ENCODE assay signal across 1 cellular context in the genomic region with DNA sequence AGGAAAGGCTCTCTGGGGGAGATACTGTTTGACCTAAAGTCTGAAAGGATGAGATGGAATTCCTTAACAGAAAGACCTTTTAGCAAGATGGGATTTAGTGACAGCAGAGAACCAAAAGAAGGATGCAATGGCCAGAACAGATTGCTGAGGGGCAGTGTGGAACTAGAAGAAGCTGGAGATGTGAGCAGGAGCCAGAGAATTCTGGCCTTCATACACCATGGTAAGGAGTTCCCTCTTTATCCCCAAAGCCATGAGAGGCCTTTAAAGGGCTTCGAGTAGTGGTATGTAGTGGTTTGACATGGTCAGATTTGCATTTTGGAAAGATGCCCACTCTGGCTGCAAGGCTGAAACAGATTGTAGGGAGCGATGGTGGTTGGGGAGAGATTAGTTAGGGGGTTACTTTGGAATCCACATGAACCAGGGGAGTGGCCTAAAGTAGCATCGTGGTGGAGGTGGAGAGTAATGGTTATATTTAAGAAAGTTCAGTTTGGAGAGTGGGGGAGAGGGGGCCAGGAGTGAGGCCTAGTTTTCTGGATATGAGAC.
TF ChIP-seq lines count a peak whose summit lies in the region.

No MANE protein-coding gene starts in this region.

TF ChIP-seq in K562, 482 proteins besides CTCF, POLR2A, EP300 and RAD21 (continued from another document):
- TF ChIP-seq, protein P1, sequence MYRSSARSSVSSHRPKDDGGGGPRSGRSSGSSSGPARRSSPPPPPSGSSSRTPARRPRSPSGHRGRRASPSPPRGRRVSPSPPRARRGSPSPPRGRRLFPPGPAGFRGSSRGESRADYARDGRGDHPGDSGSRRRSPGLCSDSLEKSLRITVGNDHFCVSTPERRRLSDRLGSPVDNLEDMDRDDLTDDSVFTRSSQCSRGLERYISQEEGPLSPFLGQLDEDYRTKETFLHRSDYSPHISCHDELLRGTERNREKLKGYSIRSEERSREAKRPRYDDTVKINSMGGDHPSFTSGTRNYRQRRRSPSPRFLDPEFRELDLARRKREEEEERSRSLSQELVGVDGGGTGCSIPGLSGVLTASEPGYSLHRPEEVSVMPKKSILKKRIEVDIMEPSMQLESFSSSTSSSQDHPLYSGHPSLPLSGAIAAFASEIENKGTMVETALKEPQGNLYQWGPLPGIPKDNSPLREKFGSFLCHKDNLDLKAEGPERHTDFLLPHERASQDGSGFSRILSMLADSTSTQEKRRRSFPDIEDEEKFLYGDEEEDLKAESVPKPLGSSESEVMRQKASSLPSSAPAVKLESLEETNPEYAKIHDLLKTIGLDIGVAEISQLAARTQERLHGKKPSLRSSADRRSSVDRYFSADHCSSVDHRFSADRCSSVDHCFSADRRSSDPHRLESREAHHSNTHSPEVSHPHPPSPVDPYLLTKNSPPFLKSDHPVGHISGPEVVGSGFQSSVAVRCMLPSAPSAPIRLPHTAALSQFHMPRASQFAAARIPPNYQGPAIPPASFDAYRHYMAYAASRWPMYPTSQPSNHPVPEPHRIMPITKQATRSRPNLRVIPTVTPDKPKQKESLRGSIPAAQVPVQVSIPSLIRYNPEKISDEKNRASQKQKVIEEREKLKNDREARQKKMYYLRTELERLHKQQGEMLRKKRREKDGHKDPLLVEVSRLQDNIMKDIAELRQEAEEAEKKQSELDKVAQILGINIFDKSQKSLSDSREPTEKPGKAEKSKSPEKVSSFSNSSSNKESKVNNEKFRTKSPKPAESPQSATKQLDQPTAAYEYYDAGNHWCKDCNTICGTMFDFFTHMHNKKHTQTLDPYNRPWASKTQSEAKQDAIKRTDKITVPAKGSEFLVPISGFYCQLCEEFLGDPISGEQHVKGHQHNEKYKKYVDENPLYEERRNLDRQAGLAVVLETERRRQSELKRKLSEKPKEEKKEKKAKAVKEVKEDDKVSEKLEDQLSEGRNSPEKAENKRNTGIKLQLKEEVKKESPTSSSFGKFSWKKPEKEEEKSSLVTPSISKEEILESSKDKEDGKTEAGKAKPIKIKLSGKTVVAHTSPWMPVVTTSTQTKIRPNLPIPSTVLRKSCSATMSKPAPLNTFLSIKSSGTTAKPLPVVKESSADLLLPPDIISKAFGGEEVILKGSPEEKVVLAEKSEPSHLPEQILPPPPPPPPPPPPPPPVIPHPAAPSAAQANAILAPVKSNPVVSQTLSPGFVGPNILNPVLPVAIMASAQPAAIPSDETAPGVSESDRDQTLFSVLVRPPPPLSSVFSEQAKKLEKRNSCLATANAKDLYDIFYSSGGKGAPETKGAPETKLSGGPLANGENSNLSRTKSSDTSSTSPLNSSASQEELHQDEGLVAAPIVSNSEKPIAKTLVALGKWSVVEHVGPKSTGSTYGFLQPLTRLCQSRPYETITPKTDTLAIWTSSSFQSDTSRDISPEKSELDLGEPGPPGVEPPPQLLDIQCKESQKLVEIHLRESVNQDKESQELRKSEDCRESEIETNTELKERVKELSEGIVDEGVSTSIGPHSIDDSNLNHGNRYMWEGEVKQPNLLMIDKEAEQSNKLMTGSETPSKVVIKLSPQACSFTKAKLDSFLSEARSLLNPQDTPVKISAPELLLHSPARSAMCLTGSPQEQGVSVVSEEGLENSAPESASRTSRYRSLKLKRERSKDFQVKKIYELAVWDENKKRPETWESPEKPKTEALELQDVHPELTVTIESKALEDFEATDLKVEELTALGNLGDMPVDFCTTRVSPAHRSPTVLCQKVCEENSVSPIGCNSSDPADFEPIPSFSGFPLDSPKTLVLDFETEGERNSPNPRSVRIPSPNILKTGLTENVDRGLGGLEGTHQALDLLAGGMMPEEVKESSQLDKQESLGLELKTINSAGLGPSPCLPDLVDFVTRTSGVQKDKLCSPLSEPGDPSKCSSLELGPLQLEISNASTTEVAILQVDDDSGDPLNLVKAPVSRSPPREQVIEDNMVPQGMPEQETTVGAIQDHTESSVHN (IDR thresholded peaks at IDR 0.05; ENCODE audit: borderline replicate concordance in 1 of 2, low read depth in 1 of 2), result no peak
- TF ChIP-seq PML (IDR thresholded peaks at IDR 0.05; ENCODE audit: low read length) (no peak), CEBPZ (IDR thresholded peaks at IDR 0.05; ENCODE audit: borderline replicate concordance, low read depth, low read length) (no peak), CBFA2T2 (conservative IDR thresholded peaks at IDR 0.05) (peak; percentile 29; the same call in 1 of the 2 replicates), ZNF766 (CRISPR knock-in tag; conservative IDR thresholded peaks at IDR 0.05) (no peak), KDM1A (IDR thresholded peaks at IDR 0.05) (peak in 1 of 2 experiments; percentile 22; a peak in 1 of 4 replicates), PYGO2 (tag; IDR thresholded peaks at IDR 0.05) (no peak), STAT5B (CRISPR knock-in tag; IDR thresholded peaks at IDR 0.05) (no peak), SOX6 (IDR thresholded peaks at IDR 0.05) (no peak), BMI1 (IDR thresholded peaks at IDR 0.05; ENCODE audit: low read length) (no peak), CBFA2T3 (IDR thresholded peaks at IDR 0.05) (peak; percentile 53), FOXA3 (CRISPR knock-in tag; conservative IDR thresholded peaks at IDR 0.05 in 1 of 2, IDR thresholded peaks at IDR 0.05 in 1 of 2) (no peak), NEUROD1 (IDR thresholded peaks at IDR 0.05; ENCODE audit: borderline replicate concordance, low read depth, low read length, partially characterized antibody) (no peak), RCOR1 (IDR thresholded peaks at IDR 0.05; ENCODE audit: borderline replicate concordance in 1 of 2, low read depth in 2 of 2, low read length in 2 of 2) (peak in 1 of 2 experiments; percentile 32; a peak in 1 of 4 replicates), SIRT6 (IDR thresholded peaks at IDR 0.05; ENCODE audit: low read depth, low read length) (no peak), TAL1 (IDR thresholded peaks at IDR 0.05) (0 out of 2 replicates have a peak, but pooled peaks have one; percentile 22), ESRRA (IDR thresholded peaks at IDR 0.05; ENCODE audit: borderline replicate concordance, low read depth) (no peak)
- TF ChIP-seq, protein P2, sequence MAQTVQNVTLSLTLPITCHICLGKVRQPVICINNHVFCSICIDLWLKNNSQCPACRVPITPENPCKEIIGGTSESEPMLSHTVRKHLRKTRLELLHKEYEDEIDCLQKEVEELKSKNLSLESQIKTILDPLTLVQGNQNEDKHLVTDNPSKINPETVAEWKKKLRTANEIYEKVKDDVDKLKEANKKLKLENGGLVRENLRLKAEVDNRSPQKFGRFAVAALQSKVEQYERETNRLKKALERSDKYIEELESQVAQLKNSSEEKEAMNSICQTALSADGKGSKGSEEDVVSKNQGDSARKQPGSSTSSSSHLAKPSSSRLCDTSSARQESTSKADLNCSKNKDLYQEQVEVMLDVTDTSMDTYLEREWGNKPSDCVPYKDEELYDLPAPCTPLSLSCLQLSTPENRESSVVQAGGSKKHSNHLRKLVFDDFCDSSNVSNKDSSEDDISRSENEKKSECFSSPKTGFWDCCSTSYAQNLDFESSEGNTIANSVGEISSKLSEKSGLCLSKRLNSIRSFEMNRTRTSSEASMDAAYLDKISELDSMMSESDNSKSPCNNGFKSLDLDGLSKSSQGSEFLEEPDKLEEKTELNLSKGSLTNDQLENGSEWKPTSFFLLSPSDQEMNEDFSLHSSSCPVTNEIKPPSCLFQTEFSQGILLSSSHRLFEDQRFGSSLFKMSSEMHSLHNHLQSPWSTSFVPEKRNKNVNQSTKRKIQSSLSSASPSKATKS (CRISPR knock-in tag; IDR thresholded peaks at IDR 0.05), result no peak
- TF ChIP-seq, protein P3, sequence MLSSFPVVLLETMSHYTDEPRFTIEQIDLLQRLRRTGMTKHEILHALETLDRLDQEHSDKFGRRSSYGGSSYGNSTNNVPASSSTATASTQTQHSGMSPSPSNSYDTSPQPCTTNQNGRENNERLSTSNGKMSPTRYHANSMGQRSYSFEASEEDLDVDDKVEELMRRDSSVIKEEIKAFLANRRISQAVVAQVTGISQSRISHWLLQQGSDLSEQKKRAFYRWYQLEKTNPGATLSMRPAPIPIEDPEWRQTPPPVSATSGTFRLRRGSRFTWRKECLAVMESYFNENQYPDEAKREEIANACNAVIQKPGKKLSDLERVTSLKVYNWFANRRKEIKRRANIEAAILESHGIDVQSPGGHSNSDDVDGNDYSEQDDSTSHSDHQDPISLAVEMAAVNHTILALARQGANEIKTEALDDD (IDR thresholded peaks at IDR 0.05), result peak; percentile 62; the same call in 1 of the 2 replicates
- TF ChIP-seq, protein P4, sequence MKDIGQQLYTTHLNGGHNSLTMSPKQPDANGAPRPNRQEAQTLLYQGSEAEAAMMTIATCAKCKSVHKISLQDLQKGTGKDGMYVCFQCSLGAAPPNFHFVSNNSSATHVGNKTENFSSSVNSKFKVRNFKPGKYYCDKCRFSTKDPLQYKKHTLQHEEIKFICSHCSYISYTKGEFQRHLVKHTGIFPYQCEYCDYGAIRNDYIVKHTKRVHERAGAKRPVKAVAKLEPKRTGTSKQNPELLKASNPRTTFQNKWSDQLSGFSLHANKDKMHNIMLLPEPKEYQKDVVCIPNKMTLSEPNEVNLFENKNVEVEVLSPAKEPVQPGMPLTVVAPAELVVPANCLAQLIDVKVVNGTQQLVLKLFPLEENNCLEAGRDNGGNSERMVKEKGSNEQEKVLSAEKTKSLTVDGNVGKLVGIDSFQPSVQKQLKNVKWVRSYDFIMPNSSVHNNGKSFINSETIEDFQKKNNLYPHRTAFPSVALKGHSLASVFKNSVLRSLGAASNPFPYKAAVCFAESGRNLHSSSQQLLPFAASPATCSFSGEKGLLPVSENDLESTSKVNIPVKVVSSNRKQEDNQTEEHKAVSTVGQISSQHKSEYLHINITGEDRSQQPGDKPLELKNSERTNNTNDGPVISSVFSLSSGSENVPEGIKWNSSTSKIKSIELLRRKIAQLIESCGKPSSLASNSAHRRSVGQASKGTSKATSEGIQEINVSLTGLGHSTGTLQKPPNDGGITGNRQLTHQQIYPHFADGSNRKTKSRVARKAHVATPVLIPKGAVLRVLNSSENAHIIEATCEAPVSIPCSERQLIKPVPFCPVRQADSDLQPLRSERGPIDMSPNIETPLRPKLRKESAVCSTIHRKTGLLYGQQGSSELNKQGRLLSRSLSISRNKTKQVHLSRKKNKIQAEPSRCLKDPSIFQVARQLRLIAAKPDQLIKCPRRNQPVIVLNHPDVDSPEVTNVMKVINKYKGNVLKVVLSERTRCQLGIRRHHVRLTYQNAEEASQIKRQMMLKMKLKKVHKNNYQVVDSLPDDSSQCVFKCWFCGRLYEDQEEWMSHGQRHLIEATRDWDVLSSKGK (CRISPR knock-in tag; IDR thresholded peaks at IDR 0.05), result no peak
